ENCODE assay signal across 20 cellular contexts in the genomic region with DNA sequence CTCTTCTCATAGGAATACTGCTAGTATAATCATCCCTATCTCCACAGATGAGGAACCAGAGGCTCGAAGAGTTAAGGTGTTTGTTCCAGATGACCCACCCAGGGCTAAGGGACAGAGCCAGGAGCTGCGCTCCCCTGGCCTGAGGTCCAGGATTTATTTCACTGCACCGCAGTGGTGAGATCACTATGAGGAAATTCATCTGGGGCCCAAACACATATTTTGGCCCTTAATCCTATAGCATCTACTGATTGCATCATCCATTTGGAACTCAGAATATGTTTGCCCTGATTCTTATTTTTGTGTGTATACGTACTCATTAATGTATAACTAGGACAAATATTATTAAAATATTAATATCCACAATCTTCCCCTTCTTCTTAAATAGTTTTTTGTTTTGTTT.
DNase-seq lines count a peak whose midpoint lies in the region; ATAC-seq and TF ChIP-seq lines count a peak whose summit lies in the region.
"Had no signal": no experiment of that assay in that cellular context is flagged by ENCODE, and none has a peak within 500 bp of the region (broad histone marks: within the 10 kb centered on the region; RNA-seq: fewer than 3 reads in every experiment).

No MANE protein-coding gene starts in this region.

- no peak overlapping the region for H3K27ac Mint-ChIP-seq in T-cell
- H3K27ac Mint-ChIP-seq: activated T-helper 1 cell treated with anti-CD3 and anti-CD28 coated beads, Interleukin-12 subunit alpha, Interleukin-12 subunit beta, Interleukin-2, Interleukin-4 antibody, amounts not matched to agents 30 ng/mL and 10 ng/mL and 1 ng/mL, durations not matched to agents 14 hours and 24 hours and 36 hours; brain had no signal

- no peaks in the 10 kb centered on the region for H3K36me3 Mint-ChIP-seq in T-cell
- H3K36me3 Mint-ChIP-seq: brain had no signal

- H3K9me3 Mint-ChIP-seq in T-cell, result no peaks in the 10 kb centered on the region
- H3K9me3 Mint-ChIP-seq: activated T-helper 1 cell treated with anti-CD3 and anti-CD28 coated beads, Interleukin-12 subunit alpha, Interleukin-12 subunit beta, Interleukin-2, Interleukin-4 antibody, amounts not matched to agents 30 ng/mL and 10 ng/mL and 1 ng/mL, durations not matched to agents 14 hours and 24 hours and 36 hours had no signal

- H3K4me3 ChIP-seq in AG10803 (ENCODE audit: low read length), result no peak overlapping the region
- H3K4me3 ChIP-seq: Peyer's patch, psoas muscle, thyroid gland had no signal

- H3K4me1 Mint-ChIP-seq in T-cell, result no peaks in the 10 kb centered on the region

- no peak overlapping the region for H3K4me3 Mint-ChIP-seq in T-cell
- H3K4me3 Mint-ChIP-seq: activated T-helper 1 cell treated with anti-CD3 and anti-CD28 coated beads, Interleukin-12 subunit alpha, Interleukin-12 subunit beta, Interleukin-2, Interleukin-4 antibody, amounts not matched to agents 30 ng/mL and 10 ng/mL and 1 ng/mL, durations not matched to agents 14 hours and 24 hours and 36 hours; brain had no signal

- DNase-seq in AG10803 (ENCODE audit: low read depth), result peak; percentile 64
- DNase-seq in amniotic stem cell (lab: John Stamatoyannopoulos, UW), result peak; percentile 13
- peak; percentile 84 for DNase-seq in glomerular visceral epithelial cell (ENCODE audit: extremely low spot score)
- DNase-seq in NOMO-1 treated with dmso at 0.1 percent for 144 hours (lab: John Stamatoyannopoulos, UW; ENCODE audit: unreplicated experiment), result no peak
- no peak for DNase-seq in T-cell
- DNase-seq: activated CD4-positive, alpha-beta T cell treated with anti-CD3 and anti-CD28 coated beads, Interleukin-2, amount 50 U/mL, for 4 hours; DMS53; effector memory CD4-positive, alpha-beta T cell; head of caudate nucleus; left cardiac atrium; NCI-H1436 treated with DMSO at 0.1 percent for 48 hours; NCI-H510A; Peyer's patch; psoas muscle; thyroid gland had no signal

- ATAC-seq in HG02840 (IDR thresholded peaks at IDR 0.05; ENCODE audit: low FRiP score, unreplicated experiment) (no peak), T-cell (replicated peaks in 1 of 4) (no peak), GM21619 (IDR thresholded peaks at IDR 0.05; ENCODE audit: unreplicated experiment) (no peak)
- ATAC-seq: left cardiac atrium, psoas muscle had no signal

- POLR2A ChIA-PET in T-cell (lab: Charles Lee), result no interaction called here

- peaks cover 0 to 9% of the 10 kb centered on the region in 2 donors for H3K27me3 Mint-ChIP-seq in T-cell

- TF ChIP-seq CTCF in AG10803 (conservative IDR thresholded peaks at IDR 0.05; ENCODE audit: low read length), result no peak

- CTCF ChIA-PET in T-cell (lab: Charles Lee), result no interaction called here

- no peak for TF ChIP-seq RAD21 in Ishikawa (IDR thresholded peaks at IDR 0.05; ENCODE audit: low read depth)

- no peak for TF ChIP-seq EP300 in Ishikawa (IDR thresholded peaks at IDR 0.05; ENCODE audit: borderline replicate concordance)

TF ChIP-seq in Ishikawa, 13 proteins besides CTCF, POLR2A, EP300 and RAD21:
- TF ChIP-seq FOXM1 (IDR thresholded peaks at IDR 0.05; ENCODE audit: borderline replicate concordance, low read depth) (no peak), TAF1 (IDR thresholded peaks at IDR 0.05; ENCODE audit: low read depth) (no peak), ZBTB7A (IDR thresholded peaks at IDR 0.05; ENCODE audit: low read depth) (no peak), CEBPB (IDR thresholded peaks at IDR 0.05) (peak; percentile 37; the same call in 1 of the 2 replicates), EGR1 (IDR thresholded peaks at IDR 0.05) (no peak)

Comparison
In these comparisons a context has a peak if more than half of its experiments do, and no peak if none do; other contexts are left out.
1. DNase-seq: peak in AG10803 (single experiment), amniotic stem cell (single experiment) and glomerular visceral epithelial cell (single experiment); none in NOMO-1 treated with dmso at 0.1 percent for 144 hours (single experiment) and T-cell (0 of 34).